Comparison of ENCODE assay signal across 8 cellular contexts in the genomic region with DNA sequence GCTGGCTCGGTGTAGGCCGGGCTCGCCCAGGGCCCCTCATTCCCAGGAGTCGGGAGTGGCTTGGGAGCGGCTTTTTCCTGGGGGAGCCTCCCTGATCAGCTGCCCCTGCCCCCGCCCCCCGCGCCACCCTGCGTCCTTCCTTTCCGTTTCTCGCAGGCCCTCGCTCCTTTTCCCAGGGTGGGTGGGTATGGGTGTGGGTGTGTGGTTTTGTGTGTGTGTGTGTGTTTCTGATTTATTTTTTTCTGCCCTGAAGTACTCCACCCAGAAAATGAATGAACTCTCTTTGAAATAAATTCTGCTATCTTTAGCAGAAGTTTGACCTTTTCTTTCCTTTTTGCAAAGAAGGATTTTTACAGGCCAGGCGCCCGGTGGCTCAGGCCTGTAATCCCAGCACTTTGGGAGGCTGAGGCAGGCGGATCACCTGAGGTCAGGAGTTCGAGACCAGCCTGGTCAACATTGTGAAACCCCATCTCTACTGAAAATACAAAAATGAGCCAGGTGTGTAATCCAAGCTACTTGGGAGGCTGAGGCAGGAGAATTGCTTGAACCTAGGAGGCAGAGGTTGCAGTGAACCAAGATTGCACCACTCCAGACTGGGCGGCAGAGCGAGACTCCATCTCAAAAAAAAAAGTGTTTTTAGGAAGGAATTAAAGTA. TPM values are rescaled to one million over a fixed set of nuclear protein-coding genes. Genes with fewer than 3 reads are reported as not detected.
DNase-seq lines count a peak whose midpoint lies in the region; ATAC-seq lines count a peak whose summit lies in the region.

No MANE protein-coding gene starts in this region.

- H3K27me3 Mint-ChIP-seq in activated naive CD8-positive, alpha-beta T cell treated with anti-CD3 and anti-CD28 coated beads, Interleukin-2, amount 10 ng/mL, durations not matched to agents 7 days and 5 days = no peaks in the 10 kb centered on the region

- H3K9me3 Mint-ChIP-seq in activated naive CD8-positive, alpha-beta T cell treated with anti-CD3 and anti-CD28 coated beads, Interleukin-2, amount 10 ng/mL, durations not matched to agents 7 days and 5 days = no peaks in the 10 kb centered on the region

- peaks cover 46% of the 10 kb centered on the region for H3K4me1 ChIP-seq in mesodermal cell (ENCODE audit: control insufficient read depth, insufficient read depth, low read length, poor library complexity, severe bottlenecking)

- POLR2A ChIA-PET in activated naive CD8-positive, alpha-beta T cell treated with anti-CD3 and anti-CD28 coated beads, Interleukin-2, amount 10 ng/mL, durations not matched to agents 7 days and 5 days (lab: Charles Lee) = interaction anchor here (1.0 to 4.5 kb wide), 7 partner anchors 12 to 104 kb away, joined by 4 to 43 read pairs (median 27); a partner anchor contains a TSS

- H3K9me3 ChIP-seq in mesodermal cell (ENCODE audit: control insufficient read depth, low read length) = no peaks in the 10 kb centered on the region

- peak overlapping the region; percentile 92 for H3K27ac Mint-ChIP-seq in activated naive CD8-positive, alpha-beta T cell treated with anti-CD3 and anti-CD28 coated beads, Interleukin-2, amount 10 ng/mL, durations not matched to agents 7 days and 5 days

- WGBS in mesodermal cell (ENCODE audit: insufficient coverage in 2 of 2), 2 experiments = 38 to 45% methylated on average over 7 to 9 of the region's 18 CpGs

- H3K27ac ChIP-seq in mesodermal cell (ENCODE audit: low read depth, low read length, severe bottlenecking) = peak overlapping the region; percentile 98

- H3K4me1 Mint-ChIP-seq in activated naive CD8-positive, alpha-beta T cell treated with anti-CD3 and anti-CD28 coated beads, Interleukin-2, amount 10 ng/mL, durations not matched to agents 7 days and 5 days = peaks cover 26% of the 10 kb centered on the region

- H3K36me3 Mint-ChIP-seq in activated naive CD8-positive, alpha-beta T cell treated with anti-CD3 and anti-CD28 coated beads, Interleukin-2, amount 10 ng/mL, durations not matched to agents 7 days and 5 days = peaks cover 21% of the 10 kb centered on the region

- no peak for DNase-seq in activated naive CD8-positive, alpha-beta T cell treated with anti-CD3 and anti-CD28 coated beads, Interleukin-2, amount 10 ng/mL, durations not matched to agents 7 days and 5 days
- DNase-seq in sciatic nerve (ENCODE audit: low spot score) (no peak), NCI-H82 (lab: John Stamatoyannopoulos, UW) (no peak), hippocampal formation (lab: John Stamatoyannopoulos, UW) (no peak)

- H3K4me3 ChIP-seq in mesodermal cell (ENCODE audit: extremely low read depth, insufficient read depth, low read length, poor library complexity, severe bottlenecking) = no peak overlapping the region

- ATAC-seq in GM18909 (IDR thresholded peaks at IDR 0.05; ENCODE audit: poor library complexity, unreplicated experiment) = peak; percentile 26
- ATAC-seq in HG03103 (IDR thresholded peaks at IDR 0.05; ENCODE audit: low read depth, unreplicated experiment) = peak; percentile 13
- peak; percentile 17 for ATAC-seq in activated naive CD8-positive, alpha-beta T cell treated with anti-CD3 and anti-CD28 coated beads, Interleukin-2, amount 10 ng/mL, durations not matched to agents 7 days and 5 days (ENCODE audit: low read depth)
- ATAC-seq in sciatic nerve = no peak
- no peak for ATAC-seq in GM21737 (IDR thresholded peaks at IDR 0.05; ENCODE audit: unreplicated experiment)

- peak overlapping the region; percentile 85 for H3K4me3 Mint-ChIP-seq in activated naive CD8-positive, alpha-beta T cell treated with anti-CD3 and anti-CD28 coated beads, Interleukin-2, amount 10 ng/mL, durations not matched to agents 7 days and 5 days

- intact Hi-C loops in sciatic nerve (cut with DNase I) = no loop called here

- peaks cover 69% of the 10 kb centered on the region for H3K36me3 ChIP-seq in mesodermal cell (ENCODE audit: control insufficient read depth, insufficient read depth, low read length)

RNA-seq across cellular contexts. Expression of a gene that starts 30.0 kb away (rescaled TPM):
- total RNA-seq in activated naive CD8-positive, alpha-beta T cell treated with anti-CD3 and anti-CD28 coated beads, Interleukin-2, amount 10 ng/mL, durations not matched to agents 7 days and 5 days = 10 to 100 TPM; 70.1 to 74.6 TPM
- polyA plus RNA-seq in mesodermal cell (2013, experiment 1 of 2) = 17.0 TPM
- 11.0 TPM for polyA plus RNA-seq in mesodermal cell (2013, experiment 2 of 2)
- 36.2 TPM for total RNA-seq in sciatic nerve

Comparison
In these comparisons a context has a peak if more than half of its experiments do, and no peak if none do; other contexts are left out.
1. ATAC-seq: peak in GM18909 (single experiment), HG03103 (single experiment) and activated naive CD8-positive, alpha-beta T cell treated with anti-CD3 and anti-CD28 coated beads, Interleukin-2, amount 10 ng/mL, durations not matched to agents 7 days and 5 days (single experiment); none in sciatic nerve (single experiment) and GM21737 (single experiment).